Comparison of ENCODE assay signal across 18 cellular contexts in genomic region chr14:67503331-67503730, GRCh38. TPM values are rescaled to one million over a fixed set of nuclear protein-coding genes. Genes with fewer than 3 reads are reported as not detected.
DNase-seq lines count a peak whose midpoint lies in the region; ATAC-seq and TF ChIP-seq lines count a peak whose summit lies in the region.
"Had no signal": no experiment of that assay in that cellular context is flagged by ENCODE, and none has a peak within 500 bp of the region (broad histone marks: within the 10 kb centered on the region; RNA-seq: fewer than 3 reads in every experiment).

No MANE protein-coding gene starts in this region.

- no peaks in the 10 kb centered on the region for H3F3A ChIP-seq in GM23338 (replicated peaks; ENCODE audit: low read depth)

- H3K36me3 Mint-ChIP-seq in GM23338 (ENCODE audit: low read depth) = no peaks in the 10 kb centered on the region

- no peak for ATAC-seq in GM23338
- ATAC-seq: HepG2 had no signal

- no peaks in the 10 kb centered on the region for H3K4me1 Mint-ChIP-seq in GM23338

- H3K36me3 ChIP-seq in GM23338 (ENCODE audit: insufficient read depth) (no peaks in the 10 kb centered on the region), WERI-Rb-1 (no peaks in the 10 kb centered on the region)
- H3K36me3 ChIP-seq: BLaER1, HAP-1 had no signal

- no peaks in the 10 kb centered on the region for H4K20me1 ChIP-seq in GM23338 (replicated peaks; ENCODE audit: insufficient read depth)
- H4K20me1 ChIP-seq: BLaER1 had no signal

- H3K4me3 Mint-ChIP-seq in GM23338 = no peak overlapping the region
- H3K4me3 Mint-ChIP-seq: CD4-positive, alpha-beta memory T cell; IgD-negative memory B cell had no signal

- no peak overlapping the region for H3K4me3 ChIP-seq in GM23338
- peak overlapping the region; percentile 31 for H3K4me3 ChIP-seq in WERI-Rb-1 (ENCODE audit: low read depth, low read length)
- H3K4me3 ChIP-seq: BLaER1, HAP-1 had no signal

- H2AFZ ChIP-seq in GM23338 = 0 out of 2 replicates have a peak overlapping the region, but pooled peaks have one; percentile 52

- H3K9me2 ChIP-seq in GM23338 (ENCODE audit: insufficient read depth) = no peaks in the 10 kb centered on the region

- H3K27ac Mint-ChIP-seq in GM23338 = no peak overlapping the region
- H3K27ac Mint-ChIP-seq: CD14-positive monocyte, IgD-negative memory B cell had no signal

- no peaks in the 10 kb centered on the region for H3K9me3 ChIP-seq in WERI-Rb-1 (ENCODE audit: severe bottlenecking)
- H3K9me3 ChIP-seq: BLaER1, HAP-1 had no signal

- no peaks in the 10 kb centered on the region; the same call in 2 of the 3 replicates for H3K9me3 Mint-ChIP-seq in GM23338
- H3K9me3 Mint-ChIP-seq: CD4-positive, alpha-beta memory T cell; IgD-negative memory B cell had no signal

- no peaks in the 10 kb centered on the region for H3K4me1 ChIP-seq in GM23338 (ENCODE audit: insufficient read depth)
- H3K4me1 ChIP-seq: BLaER1, HAP-1 had no signal

- intact Hi-C loops in posterior vena cava (cut with DNase I) = no loop called here

- peaks cover 2% of the 10 kb centered on the region for H3K27me3 Mint-ChIP-seq in GM23338 (ENCODE audit: insufficient read depth, low read depth, poor library complexity)
- H3K27me3 Mint-ChIP-seq: CD4-positive, alpha-beta memory T cell; IgD-negative memory B cell had no signal

- no peaks in the 10 kb centered on the region for H3K27me3 ChIP-seq in GM23338 (ENCODE audit: insufficient read depth)
- no peaks in the 10 kb centered on the region for H3K27me3 ChIP-seq in WERI-Rb-1 (ENCODE audit: insufficient read depth, low read depth, severe bottlenecking)
- H3K27me3 ChIP-seq: BLaER1 had no signal

- no peak for DNase-seq in GM23338 (ENCODE audit: low spot score)
- DNase-seq in WERI-Rb-1 = peak; percentile 63
- peak; percentile 50 for DNase-seq in islet precursor cell
- peak; percentile 8 for DNase-seq in posterior vena cava (ENCODE audit: low spot score)
- DNase-seq in NK-92 treated with Interleukin-12 subunit alpha and Interleukin-12 subunit beta, amount 100 ng/mL, for 24 hours (lab: John Stamatoyannopoulos, UW) = no peak
- no peak for DNase-seq in activated CD8-positive, alpha-beta memory T cell treated with anti-CD3 and anti-CD28 coated beads, Interleukin-2, amount 50 U/mL, for 48 hours
- no peak for DNase-seq in NCI-H2029 treated with DMSO at 0.1 percent for 48 hours (lab: John Stamatoyannopoulos, UW)
- DNase-seq: 8988T; CD4-positive, alpha-beta memory T cell; DMS153; DMS79; GDM1 had no signal

- H3K79me2 ChIP-seq in GM23338 (replicated peaks; ENCODE audit: insufficient read depth) = no peaks in the 10 kb centered on the region

- H3K27ac ChIP-seq in GM23338 (ENCODE audit: low read depth) (no peak overlapping the region), WERI-Rb-1 (no peak overlapping the region)
- H3K27ac ChIP-seq: BLaER1 had no signal

- H3K4me2 ChIP-seq in GM23338 = no peak overlapping the region
- H3K4me2 ChIP-seq: BLaER1 had no signal

- TF ChIP-seq CTCF in GM23338 (conservative IDR thresholded peaks at IDR 0.05; ENCODE audit: low read depth in 2 of 2) (no peak), WERI-Rb-1 (IDR thresholded peaks at IDR 0.05; ENCODE audit: low read depth, low read length) (no peak)

TF ChIP-seq in GM23338, 12 proteins besides CTCF, POLR2A, EP300 and RAD21 (continues in another document):
- TF ChIP-seq REST (IDR thresholded peaks at IDR 0.05; ENCODE audit: unreplicated experiment) (no peak), ZNF331 (CRISPR knock-in tag; IDR thresholded peaks at IDR 0.05; ENCODE audit: low read depth) (no peak), POLR2AphosphoS5 (IDR thresholded peaks at IDR 0.05; ENCODE audit: low read depth) (no peak), STAT1 (IDR thresholded peaks at IDR 0.05; ENCODE audit: unreplicated experiment) (no peak), CREB1 (CRISPR knock-in tag; IDR thresholded peaks at IDR 0.05; ENCODE audit: low read depth) (no peak), EZH2phosphoT487 (IDR thresholded peaks at IDR 0.05; ENCODE audit: unreplicated experiment) (no peak), ZNF114 (CRISPR knock-in tag; IDR thresholded peaks at IDR 0.05) (no peak)

RNA-seq across cellular contexts. Expression of gene TMEM229B, which starts 14.8 kb away (rescaled TPM):
- total RNA-seq in GM23338 (2014; rRNA removed; shearing (Covaris generic)) = 1.6 and 2.4 TPM in 2 replicates
- polyA plus RNA-seq in GM23338 (2016; fragmentation: Nextera tagmentation; extraction: Ambion mirVana) = 0.42 TPM in 1 of 2 replicates, not detected in the other
- 1 to 10 TPM; 1.7 to 4.4 TPM for total RNA-seq in posterior vena cava
- total RNA-seq: A673 had no signal

RNA-seq across cellular contexts. Expression of gene PLEKHH1, which starts 29.8 kb away (rescaled TPM):
- total RNA-seq in GM23338 (2014; rRNA removed; shearing (Covaris generic)) = 30.6 and 33.9 TPM in 2 replicates
- 14.7 and 15.4 TPM in 2 replicates for polyA plus RNA-seq in GM23338 (2016; fragmentation: Nextera tagmentation; extraction: Ambion mirVana)
- 1 to 10 TPM; 1.4 to 1.8 TPM for total RNA-seq in posterior vena cava
- polyA plus RNA-seq: CD14-positive monocyte, IgD-negative memory B cell had no signal

Comparison
In these comparisons a context has a peak if more than half of its experiments do, and no peak if none do; other contexts are left out.
1. DNase-seq: peak in WERI-Rb-1 (single experiment), islet precursor cell (single experiment) and posterior vena cava (single experiment); none in GM23338 (single experiment), NK-92 treated with Interleukin-12 subunit alpha and Interleukin-12 subunit beta, amount 100 ng/mL, for 24 hours (single experiment), activated CD8-positive, alpha-beta memory T cell treated with anti-CD3 and anti-CD28 coated beads, Interleukin-2, amount 50 U/mL, for 48 hours (single experiment) and NCI-H2029 treated with DMSO at 0.1 percent for 48 hours (single experiment).
2. RNA of gene PLEKHH1, which starts 29.8 kb away (total RNA-seq): 30.6 to 33.9 TPM in GM23338; 1.4 to 1.8 TPM in posterior vena cava; every median in the first group is over 10 times any median in the second.